ENCODE assay signal across 36 cellular contexts in genomic region chr13:95357875-95358274, GRCh38.
"Had no signal": no experiment of that assay in that cellular context is flagged by ENCODE, and none has a peak within 500 bp of the region (broad histone marks: within the 10 kb centered on the region; RNA-seq: fewer than 3 reads in every experiment).

No MANE protein-coding gene starts in this region.

- H3K4me1 ChIP-seq: ascending aorta, SJCRH30 had no signal

- H3K4me3 Mint-ChIP-seq: activated CD4-positive, alpha-beta T cell treated with anti-CD3 and anti-CD28 coated beads for 36 hours; activated CD4-positive, alpha-beta T cell treated with anti-CD3 and anti-CD28 coated beads, Interleukin-2, amount 10 ng/mL, durations not matched to agents 7 days and 5 days; activated CD8-positive, alpha-beta T cell treated with anti-CD3 and anti-CD28 coated beads, Interleukin-2, amount 10 ng/mL, durations not matched to agents 7 days and 5 days; activated naive CD4-positive, alpha-beta T cell treated with anti-CD3 and anti-CD28 coated beads, Interleukin-2, amount 50 U/mL, for 24 hours; activated naive CD8-positive, alpha-beta T cell treated with anti-CD3 and anti-CD28 coated beads, Interleukin-2, amount 10 ng/mL, durations not matched to agents 7 days and 5 days; activated T-cell treated with anti-CD3 and anti-CD28 coated beads, Interleukin-2, amount 50 U/mL, for 24 hours; T-helper 1 cell treated with Interleukin-12 subunit alpha and Interleukin-12 subunit beta and Interleukin-4 antibody, amounts not matched to agents 30 μg/mL and 1 μg/mL, for 36 hours; T-helper 2 cell treated with Interferon-gamma antibody and Interleukin-4, amounts not matched to agents 5 μg/mL and 100 μg/mL, for 36 hours; WTC11 had no signal

- ATAC-seq: activated CD4-positive, alpha-beta T cell treated with anti-CD3 and anti-CD28 coated beads for 36 hours; activated CD4-positive, CD25-positive, alpha-beta regulatory T cell treated with anti-CD3 and anti-CD28 coated beads, Interleukin-2, amount 50 U/mL, for 24 hours; activated CD8-positive, alpha-beta T cell treated with anti-CD3 and anti-CD28 coated beads, Interleukin-2, amount 10 ng/mL, durations not matched to agents 7 days and 5 days; Panc1; WTC11 had no signal

- H3K4me3 ChIP-seq: ascending aorta, SJCRH30, SK-N-MC had no signal

- H3K27me3 Mint-ChIP-seq: activated CD4-positive, alpha-beta T cell treated with anti-CD3 and anti-CD28 coated beads, Interleukin-2, amount 10 ng/mL, durations not matched to agents 7 days and 5 days; activated naive CD4-positive, alpha-beta T cell treated with anti-CD3 and anti-CD28 coated beads, Interleukin-2, amount 50 U/mL, for 24 hours had no signal

- H3K9me3 ChIP-seq: ascending aorta, SJCRH30 had no signal

- H3K27ac Mint-ChIP-seq: activated CD4-positive, alpha-beta T cell treated with anti-CD3 and anti-CD28 coated beads for 36 hours; activated CD4-positive, alpha-beta T cell treated with anti-CD3 and anti-CD28 coated beads, Interleukin-2, amount 10 ng/mL, durations not matched to agents 7 days and 5 days; activated CD8-positive, alpha-beta T cell treated with anti-CD3 and anti-CD28 coated beads, Interleukin-2, amount 10 ng/mL, durations not matched to agents 7 days and 5 days; activated naive CD4-positive, alpha-beta T cell treated with anti-CD3 and anti-CD28 coated beads, Interleukin-2, amount 50 U/mL, for 24 hours; activated naive CD8-positive, alpha-beta T cell treated with anti-CD3 and anti-CD28 coated beads, Interleukin-2, amount 10 ng/mL, durations not matched to agents 7 days and 5 days; activated T-cell treated with anti-CD3 and anti-CD28 coated beads, Interleukin-2, amount 50 U/mL, for 24 hours; activated T-helper 2 cell treated with anti-CD3 and anti-CD28 coated beads, Interferon-gamma antibody, Interleukin-2, Interleukin-4, amounts not matched to agents 10 μg/mL and 5 μg/mL and 100 μg/mL, durations not matched to agents 14 hours and 24 hours and 36 hours; T-helper 1 cell treated with Interleukin-12 subunit alpha and Interleukin-12 subunit beta and Interleukin-4 antibody, amounts not matched to agents 30 μg/mL and 1 μg/mL, for 36 hours; T-helper 2 cell treated with Interferon-gamma antibody and Interleukin-4, amounts not matched to agents 5 μg/mL and 100 μg/mL, for 36 hours; WTC11 had no signal

- DNase-seq: activated CD4-positive, alpha-beta T cell treated with anti-CD3 and anti-CD28 coated beads for 36 hours; activated CD4-positive, alpha-beta T cell treated with anti-CD3 and anti-CD28 coated beads, Interleukin-2, amount 10 ng/mL, durations not matched to agents 7 days and 5 days; activated CD4-positive, alpha-beta T cell treated with anti-CD3 and anti-CD28 coated beads, Interleukin-2, amount 50 U/mL, for 48 hours; activated CD8-positive, alpha-beta T cell treated with anti-CD3 and anti-CD28 coated beads, Interleukin-2, amount 10 ng/mL, durations not matched to agents 7 days and 5 days; activated gamma-delta T cell; activated naive CD4-positive, alpha-beta T cell treated with Interleukin-2 at 50 U/mL for 16 hours; activated naive CD8-positive, alpha-beta T cell treated with anti-CD3 and anti-CD28 coated beads, Interleukin-2, amount 10 ng/mL, durations not matched to agents 7 days and 5 days; activated T-cell treated with anti-CD3 and anti-CD28 coated beads, Interleukin-2, amount 50 U/mL, for 24 hours; amygdala; central memory CD4-positive, alpha-beta T cell; MM.1S; MV-4-11; NCI-H1092; NCI-H1417; NCI-H146; NCI-H187; NCI-H2029 treated with DMSO at 0.1 percent for 48 hours; NCI-H2107; NCI-H2171 treated with DMSO at 0.1 percent for 48 hours; NCI-H2227 treated with DMSO at 0.1 percent for 48 hours; NCI-H446 treated with DMSO at 0.1 percent for 48 hours; NCI-H524; NCI-H69; NCI-H82; SHP77; SJCRH30 had no signal

- H3K9me3 Mint-ChIP-seq: activated naive CD4-positive, alpha-beta T cell treated with anti-CD3 and anti-CD28 coated beads, Interleukin-2, amount 50 U/mL, for 24 hours; activated T-cell treated with anti-CD3 and anti-CD28 coated beads, Interleukin-2, amount 50 U/mL, for 24 hours; activated T-helper 2 cell treated with anti-CD3 and anti-CD28 coated beads, Interferon-gamma antibody, Interleukin-2, Interleukin-4, amounts not matched to agents 10 μg/mL and 5 μg/mL and 100 μg/mL, durations not matched to agents 14 hours and 24 hours and 36 hours; T-helper 1 cell treated with Interleukin-12 subunit alpha and Interleukin-12 subunit beta and Interleukin-4 antibody, amounts not matched to agents 30 μg/mL and 1 μg/mL, for 36 hours; T-helper 2 cell treated with Interferon-gamma antibody and Interleukin-4, amounts not matched to agents 5 μg/mL and 100 μg/mL, for 36 hours had no signal

- H3K4me1 Mint-ChIP-seq: activated CD4-positive, alpha-beta T cell treated with anti-CD3 and anti-CD28 coated beads for 36 hours; activated CD4-positive, alpha-beta T cell treated with anti-CD3 and anti-CD28 coated beads, Interleukin-2, amount 10 ng/mL, durations not matched to agents 7 days and 5 days; activated naive CD4-positive, alpha-beta T cell treated with anti-CD3 and anti-CD28 coated beads, Interleukin-2, amount 50 U/mL, for 24 hours; activated naive CD8-positive, alpha-beta T cell treated with anti-CD3 and anti-CD28 coated beads, Interleukin-2, amount 10 ng/mL, durations not matched to agents 7 days and 5 days; WTC11 had no signal

- H3K36me3 ChIP-seq: ascending aorta, SJCRH30 had no signal

- H3K27me3 ChIP-seq: ascending aorta, SJCRH30 had no signal

- H3K4me2 ChIP-seq: KMS-11 had no signal

- H3K36me3 Mint-ChIP-seq: activated naive CD4-positive, alpha-beta T cell treated with anti-CD3 and anti-CD28 coated beads, Interleukin-2, amount 50 U/mL, for 24 hours; activated naive CD8-positive, alpha-beta T cell treated with anti-CD3 and anti-CD28 coated beads, Interleukin-2, amount 10 ng/mL, durations not matched to agents 7 days and 5 days had no signal

- H3K27ac ChIP-seq: ascending aorta, KMS-11, SJCRH30, SK-N-MC had no signal

- H3K9ac ChIP-seq: KMS-11 had no signal
